ENCODE assay signal across 14 cellular contexts in genomic region chr10:104296687-104297436, GRCh38. TPM values are rescaled to one million over a fixed set of nuclear protein-coding genes. Genes with fewer than 3 reads are reported as not detected.
"Had no signal": no experiment of that assay in that cellular context is flagged by ENCODE, and none has a peak within 500 bp of the region (broad histone marks: within the 10 kb centered on the region; RNA-seq: fewer than 3 reads in every experiment).

No MANE protein-coding gene starts in this region.

- H3K9me3 ChIP-seq: colonic mucosa, left lung, sigmoid colon, thyroid gland, uterus had no signal

- H3K27me3 ChIP-seq: colonic mucosa, left lung, sigmoid colon, thyroid gland, uterus had no signal

- DNase-seq: activated gamma-delta T cell treated with Interleukin-2 at 50 U/mL for 16 hours; amniotic stem cell; central memory CD4-positive, alpha-beta T cell; colonic mucosa; left lung; mammary epithelial cell; sigmoid colon; T-helper 1 cell; thyroid gland; uterus had no signal

- H3K36me3 ChIP-seq: colonic mucosa, left lung, sigmoid colon, thyroid gland, uterus had no signal

- H3K27ac ChIP-seq: colonic mucosa, left lung, sigmoid colon, thyroid gland, uterus had no signal

- ATAC-seq: activated CD4-positive, CD25-positive, alpha-beta regulatory T cell treated with anti-CD3 and anti-CD28 coated beads, Interleukin-2, amount 50 U/mL, for 24 hours; left lung; SK-N-SH treated with all-trans-retinoic acid at 6 μM for 48 hours had no signal

- H3K9me3 Mint-ChIP-seq: activated naive CD8-positive, alpha-beta T cell treated with anti-CD3 and anti-CD28 coated beads for 36 hours had no signal

- H3K4me3 ChIP-seq: colonic mucosa, left lung, sigmoid colon, thyroid gland, uterus had no signal

- H3K27ac Mint-ChIP-seq: activated naive CD8-positive, alpha-beta T cell treated with anti-CD3 and anti-CD28 coated beads for 36 hours had no signal

- H3K4me1 ChIP-seq: colonic mucosa had no signal

- H3K4me3 Mint-ChIP-seq: activated naive CD8-positive, alpha-beta T cell treated with anti-CD3 and anti-CD28 coated beads for 36 hours had no signal

RNA-seq across cellular contexts. Expression of gene CFAP58, which starts 56.8 kb away (rescaled TPM):
- polyA plus RNA-seq: neural cell had no signal
